In genomic region chr1:76876996-76877395, GRCh38 we compare ENCODE assay signal across 8 cellular contexts. TPM values are rescaled to one million over a fixed set of nuclear protein-coding genes. Genes with fewer than 3 reads are reported as not detected.
"Had no signal": no experiment of that assay in that cellular context is flagged by ENCODE, and none has a peak within 500 bp of the region (broad histone marks: within the 10 kb centered on the region; RNA-seq: fewer than 3 reads in every experiment).

No MANE protein-coding gene starts in this region.

RNA-seq across cellular contexts. Expression of gene ST6GALNAC5, which starts 9.7 kb away (rescaled TPM):
- total RNA-seq: activated CD4-positive, alpha-beta T cell treated with anti-CD3 and anti-CD28 coated beads, Interleukin-2, amount 10 ng/mL, durations not matched to agents 24 days and 14 days; activated CD8-positive, alpha-beta memory T cell treated with anti-CD3 and anti-CD28 coated beads for 36 hours; activated CD8-positive, alpha-beta T cell treated with anti-CD3 and anti-CD28 coated beads for 36 hours; activated naive CD8-positive, alpha-beta T cell treated with anti-CD3 and anti-CD28 coated beads for 36 hours; activated T-cell treated with anti-CD3 and anti-CD28 coated beads, Interleukin-2, amount 50 U/mL, for 72 hours; activated T-helper 17 cell treated with anti-CD3 and anti-CD28 coated beads, Interleukin-2, amount 50 U/mL, for 72 hours; T-helper 1 cell treated with Interleukin-12 subunit alpha and Interleukin-12 subunit beta and Interleukin-4 antibody, amounts not matched to agents 30 ng/mL and 1 ng/mL, for 36 hours; T-helper 2 cell treated with Interferon-gamma antibody and Interleukin-4, amounts not matched to agents 100 ng/mL and 5 ng/mL, for 36 hours had no signal
